Comparison of ENCODE assay signal across 17 cellular contexts in genomic region chr6:122604676-122605075, GRCh38.
"Had no signal": no experiment of that assay in that cellular context is flagged by ENCODE, and none has a peak within 500 bp of the region (broad histone marks: within the 10 kb centered on the region; RNA-seq: fewer than 3 reads in every experiment).

No MANE protein-coding gene starts in this region.

- FAIRE-seq: endometrium, islet of Langerhans, pancreas had no signal

- ATAC-seq: left lobe of liver; natural killer cell; pancreas; right lobe of liver; stimulated activated effector memory CD8-positive, alpha-beta T cell treated with anti-CD3 and anti-CD28 coated beads, Interleukin-12 subunit alpha, Interleukin-12 subunit beta, amount 100 ng/mL, for 72 hours had no signal

- DNase-seq: central memory CD4-positive, alpha-beta T cell; cortex of kidney; effector memory CD4-positive, alpha-beta T cell; kidney glomerular epithelial cell; mammary epithelial cell; natural killer cell; pancreas; retina; right lobe of liver; stimulated activated CD4-positive, alpha-beta T cell treated with anti-CD3 and anti-CD28 coated beads, Interleukin-4, amount 100 ng/mL, for 1 hour; stimulated activated CD8-positive, alpha-beta memory T cell treated with anti-CD3 and anti-CD28 coated beads, Interleukin-4, amount 100 ng/mL, for 48 hours; trophoblast cell; uterus had no signal
